ENCODE assay signal across 14 cellular contexts in the genomic region with DNA sequence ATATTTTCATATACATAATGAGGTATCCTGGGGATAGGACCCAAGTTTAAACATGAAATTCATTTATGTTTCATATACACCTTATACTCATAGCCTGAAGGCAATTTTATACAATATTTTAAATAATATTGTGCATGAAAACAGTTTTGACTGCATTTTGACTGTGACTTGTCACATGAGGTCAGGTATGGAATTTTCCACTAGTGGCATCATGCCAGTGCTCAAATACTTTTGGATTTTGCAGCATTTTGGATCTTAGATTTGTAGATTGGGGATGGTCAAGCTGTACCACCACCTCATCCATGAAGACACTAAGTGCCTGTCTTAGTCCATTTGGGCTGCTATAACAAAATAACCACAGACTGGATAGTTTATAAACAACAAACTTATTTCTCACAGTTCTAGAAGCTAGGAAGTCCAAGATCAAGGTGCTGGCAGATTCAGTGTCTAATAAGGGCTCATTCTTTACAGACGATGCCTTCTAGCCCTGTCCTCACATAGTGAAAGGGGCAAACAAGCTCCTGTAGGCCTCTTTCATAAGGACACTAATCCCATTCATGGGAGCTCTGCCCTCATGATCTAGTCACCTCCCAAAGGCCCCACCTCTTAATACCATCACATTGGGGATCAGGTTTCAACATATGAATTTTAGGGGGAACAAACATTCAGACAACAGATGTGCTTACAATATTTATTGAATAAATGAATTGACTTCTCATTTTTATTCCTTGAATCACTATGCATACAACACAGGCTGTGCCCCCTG.
"Had no signal": no experiment of that assay in that cellular context is flagged by ENCODE, and none has a peak within 500 bp of the region (broad histone marks: within the 10 kb centered on the region; RNA-seq: fewer than 3 reads in every experiment).

No MANE protein-coding gene starts in this region.

- H3K27me3 ChIP-seq: gastrocnemius medialis, heart right ventricle, sigmoid colon, stomach had no signal

- H3K36me3 ChIP-seq: sigmoid colon, thoracic aorta had no signal

- DNase-seq: activated CD4-positive, alpha-beta memory T cell treated with anti-CD3 and anti-CD28 coated beads, Interleukin-2, amount 10 ng/mL, durations not matched to agents 7 days and 5 days; activated CD8-positive, alpha-beta memory T cell treated with anti-CD3 and anti-CD28 coated beads, Interleukin-2, amount 50 U/mL, for 4 hours; aorta; gastrocnemius medialis; heart right ventricle; kidney; left ventricle myocardium inferior; nephron progenitor cell; psoas muscle; sigmoid colon; stimulated activated CD4-positive, alpha-beta T cell treated with anti-CD3 and anti-CD28 coated beads, Interleukin-15, amount 100 ng/mL, for 24 hours; stimulated activated CD4-positive, alpha-beta T cell treated with anti-CD3 and anti-CD28 coated beads, Interleukin-4, amount 100 ng/mL, for 4 hours; stomach had no signal

- ATAC-seq: gastrocnemius medialis, heart right ventricle, psoas muscle had no signal

- H3K4me1 ChIP-seq: gastrocnemius medialis, heart right ventricle, left ventricle myocardium inferior, psoas muscle, stomach had no signal

- H3K4me3 ChIP-seq: gastrocnemius medialis, heart right ventricle, left ventricle myocardium inferior, psoas muscle, sigmoid colon, stomach, thoracic aorta had no signal

- H3K27ac ChIP-seq: gastrocnemius medialis, heart right ventricle, left ventricle myocardium inferior, psoas muscle, sigmoid colon, stomach, thoracic aorta had no signal

- H3K9me3 ChIP-seq: gastrocnemius medialis, heart right ventricle, left ventricle myocardium inferior, psoas muscle, sigmoid colon, stomach, thoracic aorta had no signal
